ENCODE assay signal across 31 cellular contexts in the genomic region with DNA sequence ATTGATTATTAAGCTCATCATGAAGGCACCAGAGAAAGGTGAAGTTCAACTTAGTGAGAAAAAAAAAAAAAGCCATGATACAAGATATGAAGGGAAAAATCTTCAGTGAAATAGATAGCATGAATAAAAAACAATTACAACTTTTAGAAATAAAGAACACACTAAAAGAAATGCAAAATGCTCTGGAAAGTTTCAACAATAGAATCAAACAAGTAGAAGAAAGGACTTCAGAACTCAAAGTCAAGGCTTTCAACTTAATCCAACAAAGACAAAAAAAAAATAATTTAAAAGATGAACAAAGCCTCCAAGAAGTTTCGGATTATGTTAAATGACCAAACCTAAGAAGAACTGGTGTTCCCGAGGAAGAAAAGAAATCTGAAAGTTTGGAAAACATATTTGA.
"Had no signal": no experiment of that assay in that cellular context is flagged by ENCODE, and none has a peak within 500 bp of the region (broad histone marks: within the 10 kb centered on the region; RNA-seq: fewer than 3 reads in every experiment).

No MANE protein-coding gene starts in this region.

- H3K36me3 ChIP-seq: left lung, lower lobe of right lung, neural progenitor cell, neutrophil, right atrium auricular region, thyroid gland, transverse colon, upper lobe of left lung, vagina had no signal

- H3K27ac Mint-ChIP-seq: immature natural killer cell; naive B cell; natural killer cell; nephron progenitor cell; neural progenitor cell; stimulated activated naive B cell treated with anti-CD40 and anti-IgM and Interleukin-4, amounts not matched to agents 10 μg/mL and 1 μg/mL and 100 μg/mL, for 72 hours had no signal

- H3K4me3 Mint-ChIP-seq: immature natural killer cell; natural killer cell; nephron progenitor cell; neural progenitor cell; stimulated activated naive B cell treated with anti-CD40 and anti-IgM and Interleukin-4, amounts not matched to agents 10 μg/mL and 1 μg/mL and 100 μg/mL, for 72 hours had no signal

- H3K4me1 Mint-ChIP-seq: immature natural killer cell, naive B cell, natural killer cell, nephron progenitor cell had no signal

- H3K9ac ChIP-seq: neural progenitor cell, parathyroid adenoma had no signal

- H3K4me1 ChIP-seq: left lung, lower lobe of right lung, neural progenitor cell, parathyroid adenoma, stomach, testis, transverse colon, upper lobe of left lung, vagina had no signal

- H2AFZ ChIP-seq: neural progenitor cell, parathyroid adenoma had no signal

- DNase-seq: hypothalamus; immature natural killer cell; kidney; left colon; lower lobe of right lung; mammary epithelial cell; mesenchymal stem cell; naive B cell; natural killer cell; nephron progenitor cell; occipital lobe; stimulated activated CD4-positive, alpha-beta T cell treated with anti-CD3 and anti-CD28 coated beads, Interleukin-12 subunit alpha, Interleukin-12 subunit beta, amount 100 ng/mL, for 4 hours; stimulated activated CD4-positive, alpha-beta T cell treated with anti-CD3 and anti-CD28 coated beads, Interleukin-15, amount 100 ng/mL, for 24 hours; stimulated activated CD4-positive, alpha-beta T cell treated with anti-CD3 and anti-CD28 coated beads, Interleukin-2, amount 100 ng/mL, for 24 hours; stimulated activated CD4-positive, alpha-beta T cell treated with anti-CD3 and anti-CD28 coated beads, Interleukin-4, amount 100 ng/mL, for 1 hour; stimulated activated naive B cell treated with anti-CD40 and anti-IgM and Interleukin-4, amounts not matched to agents 10 μg/mL and 1 μg/mL and 100 μg/mL, for 72 hours; stimulated activated naive CD8-positive, alpha-beta T cell treated with anti-CD3 and anti-CD28 coated beads, Interleukin-15, Interleukin-2, amounts not matched to agents 100 U/mL and 50 U/mL, for 24 hours; stomach; testis; transverse colon; upper lobe of left lung had no signal

- H3K27ac ChIP-seq: left lung, lower lobe of right lung, neural progenitor cell, neutrophil, parathyroid adenoma, right atrium auricular region, stomach, testis, thyroid gland, transverse colon, upper lobe of left lung, vagina had no signal

- H3K27me3 ChIP-seq: left lung, neural progenitor cell, neutrophil, right atrium auricular region, stomach, testis, thyroid gland, transverse colon, upper lobe of left lung, vagina had no signal

- ATAC-seq: left colon; left lung; lower lobe of right lung; natural killer cell; sciatic nerve; stimulated activated naive B cell treated with anti-CD40 and anti-IgM and Interleukin-4, amounts not matched to agents 10 μg/mL and 1 μg/mL and 100 μg/mL, for 72 hours; stimulated activated naive CD8-positive, alpha-beta T cell treated with anti-CD3 and anti-CD28 coated beads, Interleukin-15, Interleukin-2, amounts not matched to agents 100 U/mL and 50 U/mL, for 24 hours had no signal

- H3K9me3 ChIP-seq: testis, thyroid gland, transverse colon, vagina had no signal

- H3K27me3 Mint-ChIP-seq: naive B cell; progenitor cell of endocrine pancreas; stimulated activated naive B cell treated with anti-CD40 and anti-IgM and Interleukin-4, amounts not matched to agents 10 μg/mL and 1 μg/mL and 100 μg/mL, for 72 hours had no signal

- H3K36me3 Mint-ChIP-seq: natural killer cell had no signal

- H3K4me2 ChIP-seq: neural progenitor cell had no signal

- H3K79me2 ChIP-seq: parathyroid adenoma had no signal

- H3K4me3 ChIP-seq: left lung, lower lobe of right lung, neural progenitor cell, right atrium auricular region, skin epidermis, stomach, testis, thyroid gland, transverse colon, upper lobe of left lung, vagina had no signal
